Comparison of ENCODE assay signal across 9 cellular contexts in genomic region chr7:135648235-135648634, GRCh38.
"Had no signal": no experiment of that assay in that cellular context is flagged by ENCODE, and none has a peak within 500 bp of the region (broad histone marks: within the 10 kb centered on the region; RNA-seq: fewer than 3 reads in every experiment).

No MANE protein-coding gene starts in this region.

- ATAC-seq: HCT116, HepG2 had no signal

- H3K4me1 Mint-ChIP-seq: IgD-negative memory B cell had no signal

- H3K9me3 Mint-ChIP-seq: HFFc6, IgD-negative memory B cell had no signal

- H3K9me3 ChIP-seq: HAP-1 had no signal

- H3K4me3 ChIP-seq: HAP-1 had no signal

- H3K4me3 Mint-ChIP-seq: HFFc6, IgD-negative memory B cell had no signal

- H3K27me3 Mint-ChIP-seq: IgD-negative memory B cell had no signal

- H3K27ac Mint-ChIP-seq: HFFc6 had no signal

- H3K4me1 ChIP-seq: HAP-1 had no signal

- FAIRE-seq: HepG2 had no signal

- DNase-seq: GOT3, H7, HFFc6, KG1 had no signal

- H3K27ac ChIP-seq: HL-60 had no signal
